In genomic region chr20:60935971-60936370, GRCh38 we compare ENCODE assay signal across 16 cellular contexts.
"Had no signal": no experiment of that assay in that cellular context is flagged by ENCODE, and none has a peak within 500 bp of the region (broad histone marks: within the 10 kb centered on the region; RNA-seq: fewer than 3 reads in every experiment).

No MANE protein-coding gene starts in this region.

- H3K9me3 ChIP-seq: tibial nerve had no signal

- H3K27me3 ChIP-seq: tibial nerve had no signal

- H3K36me3 ChIP-seq: tibial nerve had no signal

- H3K4me3 ChIP-seq: tibial nerve had no signal

- ATAC-seq: stimulated activated naive CD8-positive, alpha-beta T cell treated with anti-CD3 and anti-CD28 coated beads, Interleukin-15, Interleukin-2, amounts not matched to agents 100 U/mL and 50 U/mL, for 24 hours had no signal

- H3K27me3 Mint-ChIP-seq: activated naive CD4-positive, alpha-beta T cell treated with anti-CD3 and anti-CD28 coated beads, Interleukin-2, amount 50 U/mL, for 24 hours had no signal

- H3K27ac ChIP-seq: tibial nerve, VCaP had no signal

- H3K36me3 Mint-ChIP-seq: activated naive CD4-positive, alpha-beta T cell treated with anti-CD3 and anti-CD28 coated beads, Interleukin-2, amount 50 U/mL, for 24 hours had no signal

- H3K9me3 Mint-ChIP-seq: activated naive CD4-positive, alpha-beta T cell treated with anti-CD3 and anti-CD28 coated beads, Interleukin-2, amount 50 U/mL, for 24 hours; nephron had no signal

- DNase-seq: activated CD4-positive, alpha-beta T cell treated with anti-CD3 and anti-CD28 coated beads for 1 hour; activated CD8-positive, alpha-beta memory T cell treated with anti-CD3 and anti-CD28 coated beads for 24 hours; activated gamma-delta T cell; cerebellar nuclear complex; effector CD8-positive, alpha-beta T cell; foreskin fibroblast; mesenchymal stem cell; nucleus accumbens; stimulated activated CD4-positive, alpha-beta T cell treated with anti-CD3 and anti-CD28 coated beads, Interleukin-2, amount 100 ng/mL, for 24 hours; stimulated activated naive CD8-positive, alpha-beta T cell treated with anti-CD3 and anti-CD28 coated beads, Interleukin-15, Interleukin-2, amounts not matched to agents 100 U/mL and 50 U/mL, for 24 hours; substantia nigra; T-helper 2 cell had no signal

- H3K4me1 Mint-ChIP-seq: activated naive CD4-positive, alpha-beta T cell treated with anti-CD3 and anti-CD28 coated beads, Interleukin-2, amount 50 U/mL, for 24 hours; nephron had no signal

- H3K4me1 ChIP-seq: tibial nerve had no signal

- H3K4me3 Mint-ChIP-seq: activated naive CD4-positive, alpha-beta T cell treated with anti-CD3 and anti-CD28 coated beads, Interleukin-2, amount 50 U/mL, for 24 hours; nephron had no signal

- H3K27ac Mint-ChIP-seq: activated naive CD4-positive, alpha-beta T cell treated with anti-CD3 and anti-CD28 coated beads, Interleukin-2, amount 50 U/mL, for 24 hours; nephron had no signal
